Comparison of ENCODE assay signal across 8 cellular contexts in the genomic region with DNA sequence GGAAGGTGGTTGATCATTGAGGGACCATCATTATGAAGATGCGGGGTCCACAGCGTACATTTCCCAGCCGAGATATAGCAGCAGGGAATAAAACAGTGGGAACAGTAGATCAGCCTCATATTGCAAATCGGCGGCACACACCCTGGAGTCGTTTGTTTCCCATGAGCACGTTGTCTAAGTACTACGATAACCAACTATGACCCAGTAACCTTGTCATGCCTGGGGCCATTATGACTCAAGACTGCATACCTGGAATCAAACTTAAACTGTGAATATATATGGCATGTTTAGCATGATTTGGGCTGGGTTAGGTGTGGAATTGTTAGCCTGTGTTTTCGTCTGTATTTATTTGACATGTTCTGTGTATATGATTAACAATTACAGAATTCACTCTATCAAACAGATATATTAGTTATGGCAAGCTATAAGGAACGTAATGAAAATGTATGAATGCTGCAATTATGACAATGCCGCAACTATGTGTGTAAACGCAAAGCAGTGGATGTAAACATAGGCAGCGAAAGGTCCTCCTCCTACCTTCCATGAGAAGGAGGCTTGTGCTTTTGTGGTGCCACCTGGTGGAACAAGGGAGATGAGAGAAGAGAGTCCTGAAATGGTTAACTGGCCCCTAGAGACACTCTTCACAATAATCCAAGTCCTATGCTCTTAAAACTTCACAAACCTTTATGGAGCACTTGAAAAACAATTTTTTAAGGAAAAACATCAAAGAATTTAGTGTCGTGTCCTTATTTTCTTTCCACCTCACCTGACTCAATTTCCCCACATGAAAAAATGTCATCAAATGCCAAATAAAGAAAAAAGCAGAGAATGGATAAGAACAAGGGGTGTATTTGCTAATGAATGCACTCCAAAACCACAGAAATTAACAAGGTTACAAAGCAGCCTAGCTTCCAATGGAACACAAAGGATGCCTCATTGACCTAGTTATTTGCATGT. TPM values are rescaled to one million over a fixed set of nuclear protein-coding genes. Genes with fewer than 3 reads are reported as not detected.
DNase-seq lines count a peak whose midpoint lies in the region; ATAC-seq and TF ChIP-seq lines count a peak whose summit lies in the region.

No MANE protein-coding gene starts in this region.

- H3K9me3 ChIP-seq in Caco-2 (no peaks in the 10 kb centered on the region), ascending aorta (no peaks in the 10 kb centered on the region)

- peak; percentile 57 for ATAC-seq in GM19351 (IDR thresholded peaks at IDR 0.05; ENCODE audit: unreplicated experiment)
- no peak for ATAC-seq in GM19035 (IDR thresholded peaks at IDR 0.05; ENCODE audit: unreplicated experiment)

- no peak overlapping the region for H3K27ac Mint-ChIP-seq in Caco-2 (ENCODE audit: unreplicated experiment)

- H3K27me3 Mint-ChIP-seq in Caco-2 (ENCODE audit: insufficient read depth, unreplicated experiment), result no peaks in the 10 kb centered on the region

- no peaks in the 10 kb centered on the region for H3K4me1 Mint-ChIP-seq in Caco-2 (ENCODE audit: low read depth, unreplicated experiment)

- H3K4me1 ChIP-seq in Caco-2 (no peaks in the 10 kb centered on the region), ascending aorta (no peaks in the 10 kb centered on the region)

- H3K27me3 ChIP-seq in Caco-2 (replicated peaks; ENCODE audit: control insufficient read depth, insufficient read depth, low read length) (no peaks in the 10 kb centered on the region), ascending aorta (no peaks in the 10 kb centered on the region)

- peak; percentile 44 to 49 for DNase-seq in Caco-2
- peak; percentile 69 for DNase-seq in NCI-H82 (lab: John Stamatoyannopoulos, UW)
- DNase-seq in fibroblast of villous mesenchyme (ENCODE audit: low read depth), result peak; percentile 50
- DNase-seq in ascending aorta (ENCODE audit: low spot score in 2 of 2), result no peak
- no peak for DNase-seq in cortex of kidney (lab: John Stamatoyannopoulos, UW)
- DNase-seq in activated CD4-positive, CD25-positive, alpha-beta regulatory T cell (lab: John Stamatoyannopoulos, UW), result no peak

- no peak overlapping the region for H3K4me3 Mint-ChIP-seq in Caco-2 (ENCODE audit: unreplicated experiment)

- no TSS peak for BruUV-seq in Caco-2 (replicated peaks; lab: Mats Ljungman, UMichigan)

- H3K9me3 Mint-ChIP-seq in Caco-2 (ENCODE audit: unreplicated experiment), result no peaks in the 10 kb centered on the region

- no peaks in the 10 kb centered on the region for H3K36me3 Mint-ChIP-seq in Caco-2 (ENCODE audit: insufficient read depth, unreplicated experiment)

- H3K4me3 ChIP-seq in Caco-2 (ENCODE audit: low read depth, low read length) (no peak overlapping the region), fibroblast of villous mesenchyme (ENCODE audit: low read depth, low read length) (no peak overlapping the region), ascending aorta (no peak overlapping the region)

- H3K36me3 ChIP-seq in Caco-2 (ENCODE audit: control insufficient read depth, insufficient read depth, low read length) (no peaks in the 10 kb centered on the region), ascending aorta (no peaks in the 10 kb centered on the region)

- CTCF ChIA-PET in Caco-2 (lab: Charles Lee), result no interaction called here

- no peak overlapping the region for H3K27ac ChIP-seq in ascending aorta

- TF ChIP-seq CTCF in Caco-2 (IDR thresholded peaks at IDR 0.05; ENCODE audit: insufficient read depth in 1 of 2, low read depth in 1 of 2, low read length in 1 of 2, severe bottlenecking in 1 of 2, unreplicated experiment in 1 of 2), result peak; percentile 47 to 64
- peak; percentile 69 for TF ChIP-seq CTCF in fibroblast of villous mesenchyme (IDR thresholded peaks at IDR 0.05; ENCODE audit: insufficient read depth, low read depth, low read length)
- TF ChIP-seq CTCF in ascending aorta (IDR thresholded peaks at IDR 0.05), result no peak

- POLR2A ChIA-PET in Caco-2 (lab: Charles Lee), result no interaction called here

- intact Hi-C loops in Caco-2 (cut with micrococcal nuclease; ENCODE audit: unreplicated experiment) (loop anchor here (1.0 kb wide), 2 partner anchors 138 to 343 kb away; no protein-coding TSS in a partner anchor), ascending aorta (cut with DNase I) (no loop called here)

RNA-seq across cellular contexts. Expression of a gene that starts 47.1 kb away (rescaled TPM):
- total RNA-seq in Caco-2 (2022) (27.4 and 34.3 TPM in 2 replicates), fibroblast of villous mesenchyme (72.5 and 74.7 TPM in 2 replicates), ascending aorta (18.4 TPM)

Comparison
In these comparisons a context has a peak if more than half of its experiments do, and no peak if none do; other contexts are left out.
1. DNase-seq: peak in Caco-2 (2 of 2), NCI-H82 (single experiment) and fibroblast of villous mesenchyme (single experiment); none in ascending aorta (0 of 2), cortex of kidney (single experiment) and activated CD4-positive, CD25-positive, alpha-beta regulatory T cell (0 of 4).
2. CTCF ChIP-seq: peak in Caco-2 (2 of 2) and fibroblast of villous mesenchyme (single experiment); none in ascending aorta (0 of 3).